Comparison of ENCODE assay signal across 9 cellular contexts in the genomic region with DNA sequence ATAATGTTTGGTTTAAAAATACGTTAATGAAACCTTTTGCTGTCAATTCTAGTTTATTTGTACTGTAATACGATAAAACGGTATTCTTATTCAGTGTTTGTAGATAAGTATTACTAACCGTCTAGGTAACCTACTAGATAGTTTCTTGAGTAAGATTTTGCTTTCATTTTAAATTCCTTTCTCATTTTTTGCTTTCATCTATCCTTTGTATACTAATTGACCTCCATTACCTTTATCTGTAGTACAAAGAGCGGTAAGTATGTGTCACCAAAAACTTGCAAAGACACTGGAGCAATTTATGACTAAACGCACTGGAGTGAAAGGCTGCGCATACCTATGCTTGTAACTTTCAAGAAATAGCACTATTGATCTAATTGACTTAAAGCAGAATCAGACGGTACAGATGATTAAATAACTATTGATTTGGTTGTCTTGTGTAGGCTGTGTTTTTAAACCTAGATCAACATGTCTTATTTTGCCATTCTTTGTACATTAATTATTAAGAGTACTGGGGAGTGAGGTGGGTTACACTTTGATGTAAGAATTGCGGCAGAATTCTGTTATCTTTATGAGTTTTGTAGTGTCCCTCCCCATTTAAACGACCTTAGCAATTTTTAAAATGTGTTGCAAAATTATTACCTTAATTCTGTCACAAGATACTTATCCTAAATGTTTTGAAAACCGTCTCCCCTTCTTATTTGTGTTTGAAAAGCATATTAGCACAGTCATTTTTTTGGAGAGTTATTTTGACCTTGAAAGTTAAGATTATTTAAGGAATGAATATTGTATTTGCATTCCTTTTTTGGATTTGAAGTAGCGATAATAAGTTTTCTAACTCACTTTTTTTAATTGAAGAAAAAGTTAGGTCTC. TPM values are rescaled to one million over a fixed set of nuclear protein-coding genes. Genes with fewer than 3 reads are reported as not detected.
DNase-seq lines count a peak whose midpoint lies in the region; ATAC-seq, FAIRE-seq and TF ChIP-seq lines count a peak whose summit lies in the region.
"Had no signal": no experiment of that assay in that cellular context is flagged by ENCODE, and none has a peak within 500 bp of the region (broad histone marks: within the 10 kb centered on the region; RNA-seq: fewer than 3 reads in every experiment).

No MANE protein-coding gene starts in this region.

- peaks cover 2% of the 10 kb centered on the region for H3K79me1 ChIP-seq in mesenchymal stem cell (replicated peaks; ENCODE audit: low read length, poor library complexity, severe bottlenecking)

- no peak overlapping the region for H2BK5ac ChIP-seq in mesenchymal stem cell (ENCODE audit: low read depth, low read length, poor library complexity, severe bottlenecking)

- no peak for TF ChIP-seq POLR2A in GM12891 (IDR thresholded peaks at IDR 0.05; ENCODE audit: low read depth, low read length)

- H3K9me3 ChIP-seq in BLaER1 treated with 17β-estradiol and CSF1 and Interleukin-3, amounts not matched to agents 10 nM and 100 nM (replicated peaks in 1 of 11) = no peaks in the 10 kb centered on the region
- H3K9me3 ChIP-seq in mesenchymal stem cell (ENCODE audit: control insufficient read depth, low read length) (no peaks in the 10 kb centered on the region), aorta (ENCODE audit: control insufficient read depth, low read length) (no peaks in the 10 kb centered on the region)

- H3K23ac ChIP-seq in mesenchymal stem cell (ENCODE audit: low read length in 2 of 2) = no peak overlapping the region

- H2BK12ac ChIP-seq in mesenchymal stem cell (ENCODE audit: low read length in 2 of 2) = no peak overlapping the region

- peaks cover 0 to 16% (median 0%) of the 10 kb centered on the region in 11 experiments; a peak in 2 of 22 replicates for H3K36me3 ChIP-seq in BLaER1 treated with 17β-estradiol and CSF1 and Interleukin-3, amounts not matched to agents 10 nM and 100 nM
- H3K36me3 ChIP-seq in brain microvascular endothelial cell (replicated peaks) (no peaks in the 10 kb centered on the region), mesenchymal stem cell (ENCODE audit: control insufficient read depth in 1 of 2, insufficient read depth in 2 of 2, low read depth in 1 of 2, low read length in 2 of 2) (no peaks in the 10 kb centered on the region), aorta (ENCODE audit: control insufficient read depth in 1 of 2, insufficient read depth in 2 of 2, low read length in 1 of 2) (no peaks in the 10 kb centered on the region)

- FAIRE-seq in GM12891 (lab: Jason Lieb, UNC) = no peak

- no peak overlapping the region for H3K14ac ChIP-seq in mesenchymal stem cell (ENCODE audit: low read length in 2 of 2)

- peak overlapping the region; percentile 84 to 100 (median 96) for H3K4me3 ChIP-seq in BLaER1 treated with 17β-estradiol and CSF1 and Interleukin-3, amounts not matched to agents 10 nM and 100 nM
- peak overlapping the region; percentile 87 for H3K4me3 ChIP-seq in brain microvascular endothelial cell (ENCODE audit: low read depth, low read length)
- H3K4me3 ChIP-seq in mesenchymal stem cell (ENCODE audit: insufficient read depth in 1 of 2, low read depth in 1 of 2, low read length in 2 of 2) = peak overlapping the region in 1 of 2 experiments; percentile 90
- H3K4me3 ChIP-seq in aorta (ENCODE audit: low read length in 2 of 2) = peak overlapping the region; percentile 38 to 93

- TF ChIP-seq CTCF in brain microvascular endothelial cell (IDR thresholded peaks at IDR 0.05; ENCODE audit: low read depth, low read length, missing control alignments) = no peak

- H4K20me1 ChIP-seq in BLaER1 treated with 17β-estradiol and CSF1 and Interleukin-3, amounts not matched to agents 10 nM and 100 nM = peaks cover 10 to 61% (median 57%) of the 10 kb centered on the region in 11 experiments; a peak in 19 of 22 replicates

- 78% methylated on average over 1 of the region's 12 CpGs for WGBS in mesenchymal stem cell
- 16 to 24% methylated on average over 12 of the region's 12 CpGs for WGBS in aorta, 2 donors

- peak; percentile 61 for DNase-seq in LoVo (ENCODE audit: low spot score)
- peak; percentile 4 for DNase-seq in brain microvascular endothelial cell
- DNase-seq in mesenchymal stem cell = peak; percentile 35
- no peak for DNase-seq in aorta
- no peak for DNase-seq in GM12891 (ENCODE audit: insufficient read length, low spot score)
- DNase-seq in SHP77 (lab: John Stamatoyannopoulos, UW) = no peak

- H3K4me1 ChIP-seq in BLaER1 treated with 17β-estradiol and CSF1 and Interleukin-3, amounts not matched to agents 10 nM and 100 nM = peaks cover 19 to 68% (median 36%) of the 10 kb centered on the region in 10 experiments
- H3K4me1 ChIP-seq in mesenchymal stem cell (ENCODE audit: control insufficient read depth, insufficient read depth, low read depth, low read length) (peaks cover 5% of the 10 kb centered on the region), aorta (ENCODE audit: control insufficient read depth in 1 of 2, insufficient read depth in 2 of 2, low read length in 2 of 2) (peaks cover 0 to 2% of the 10 kb centered on the region in 2 donors)

- in situ Hi-C loops in brain microvascular endothelial cell (cut with HindIII; ENCODE audit: low pct_ligation_motif_present, low sequenced_read_pairs) = no loop called here

- peak overlapping the region; percentile 89 to 98 (median 96) for H3K9ac ChIP-seq in BLaER1 treated with 17β-estradiol and CSF1 and Interleukin-3, amounts not matched to agents 10 nM and 100 nM
- H3K9ac ChIP-seq in mesenchymal stem cell (ENCODE audit: low read length) = peak overlapping the region; percentile 96

- H2BK15ac ChIP-seq in mesenchymal stem cell (ENCODE audit: low read depth, poor library complexity, severe bottlenecking) = no peak overlapping the region

- no peak overlapping the region for H4K8ac ChIP-seq in mesenchymal stem cell (ENCODE audit: low read length)

- peak overlapping the region in 9 of 11 experiments; percentile 83 to 97 (median 93); a peak in 15 of 22 replicates for H3K27ac ChIP-seq in BLaER1 treated with 17β-estradiol and CSF1 and Interleukin-3, amounts not matched to agents 10 nM and 100 nM
- H3K27ac ChIP-seq in brain microvascular endothelial cell = peak overlapping the region; percentile 93
- no peak overlapping the region for H3K27ac ChIP-seq in mesenchymal stem cell (ENCODE audit: low read length, poor library complexity, severe bottlenecking)
- no peak overlapping the region for H3K27ac ChIP-seq in aorta (ENCODE audit: low read depth in 1 of 2, low read length in 2 of 2)
- H3K27ac ChIP-seq: HL-60 had no signal

- intact Hi-C loops in aorta (cut with DNase I) = loop anchor here (5.0 to 10.0 kb wide), 4 partner anchors 46 to 574 kb away; a partner anchor contains a TSS

- peak overlapping the region; percentile 84 to 98 (median 88) for H3K4me2 ChIP-seq in BLaER1 treated with 17β-estradiol and CSF1 and Interleukin-3, amounts not matched to agents 10 nM and 100 nM
- H3K4me2 ChIP-seq in mesenchymal stem cell (ENCODE audit: low read length, poor library complexity, severe bottlenecking) = peak overlapping the region; percentile 41

- ATAC-seq in aorta (ENCODE audit: low FRiP score) (no peak), GM21447 (IDR thresholded peaks at IDR 0.05; ENCODE audit: unreplicated experiment) (no peak)

- no peaks in the 10 kb centered on the region for H3K27me3 ChIP-seq in BLaER1 treated with 17β-estradiol and CSF1 and Interleukin-3, amounts not matched to agents 10 nM and 100 nM
- H3K27me3 ChIP-seq in brain microvascular endothelial cell (replicated peaks) = no peaks in the 10 kb centered on the region
- no peaks in the 10 kb centered on the region for H3K27me3 ChIP-seq in mesenchymal stem cell (ENCODE audit: control insufficient read depth in 1 of 2, insufficient read depth in 1 of 2, low read length in 2 of 2)
- no peaks in the 10 kb centered on the region for H3K27me3 ChIP-seq in aorta (ENCODE audit: control insufficient read depth in 1 of 2, insufficient read depth in 2 of 2, low read length in 1 of 2)

- H3K4ac ChIP-seq in mesenchymal stem cell (ENCODE audit: low read depth in 1 of 2, low read length in 2 of 2) = no peak overlapping the region

- no peak overlapping the region for H2AFZ ChIP-seq in mesenchymal stem cell (ENCODE audit: low read depth, low read length)

- no peak overlapping the region for H2AK5ac ChIP-seq in mesenchymal stem cell (ENCODE audit: low read length, severe bottlenecking)

- no peak overlapping the region for H3K18ac ChIP-seq in mesenchymal stem cell (ENCODE audit: low read depth in 1 of 2, low read length in 2 of 2)

- no peak overlapping the region for H2BK120ac ChIP-seq in mesenchymal stem cell (ENCODE audit: low read depth, low read length)

- H4K91ac ChIP-seq in mesenchymal stem cell (ENCODE audit: low read length) = no peak overlapping the region

TF ChIP-seq in GM12891, 5 proteins besides CTCF, POLR2A, EP300 and RAD21:
- TF ChIP-seq POLR2AphosphoS5 (IDR thresholded peaks at IDR 0.05; ENCODE audit: low read depth, low read length) (no peak), SPI1 (IDR thresholded peaks at IDR 0.05; ENCODE audit: low read depth, low read length) (no peak), TAF1 (IDR thresholded peaks at IDR 0.05; ENCODE audit: low read depth, low read length) (no peak), POU2F2 (IDR thresholded peaks at IDR 0.05; ENCODE audit: low read depth, low read length) (no peak), PAX5 (IDR thresholded peaks at IDR 0.05; ENCODE audit: insufficient read depth, low read length, severe bottlenecking) (no peak)

RNA-seq across cellular contexts. Expression of a gene that starts 1.9 kb away (rescaled TPM):
- 40.4 TPM for polyA plus RNA-seq in mesenchymal stem cell (2013, experiment 1 of 2)
- polyA plus RNA-seq in mesenchymal stem cell (2013, experiment 2 of 2) = 42.2 TPM
- total RNA-seq in aorta = 100 to 1,000 TPM; 114 to 120 TPM
- polyA plus RNA-seq in aorta = 10 to 100 TPM; 20.7 to 22.5 TPM
- polyA plus RNA-seq in GM12891 (2012; ENCODE audit: low read depth, missing spikeins) = 1.6 TPM

Comparison
In these comparisons a context has a peak if more than half of its experiments do, and no peak if none do; other contexts are left out.
1. H3K27ac ChIP-seq: peak in BLaER1 treated with 17β-estradiol and CSF1 and Interleukin-3, amounts not matched to agents 10 nM and 100 nM (9 of 11) and brain microvascular endothelial cell (single experiment); none in mesenchymal stem cell (single experiment) and aorta (0 of 2).
2. DNase-seq: peak in LoVo (single experiment), brain microvascular endothelial cell (single experiment) and mesenchymal stem cell (single experiment); none in aorta (0 of 2), GM12891 (single experiment) and SHP77 (0 of 2).